27 cellular contexts compared by ENCODE assay signal in genomic region chr1:90407737-90408136, GRCh38.
"Had no signal": no experiment of that assay in that cellular context is flagged by ENCODE, and none has a peak within 500 bp of the region (broad histone marks: within the 10 kb centered on the region; RNA-seq: fewer than 3 reads in every experiment).

No MANE protein-coding gene starts in this region.

- H3K9me3 Mint-ChIP-seq: stimulated activated effector memory CD8-positive, alpha-beta T cell treated with anti-CD3 and anti-CD28 coated beads, Interleukin-12 subunit alpha, Interleukin-12 subunit beta, amount 100 ng/mL, for 72 hours; stimulated activated memory B cell treated with anti-CD40 and anti-IgM and Interleukin-4, amounts not matched to agents 10 μg/mL and 1 μg/mL and 100 μg/mL, for 72 hours; stimulated activated naive B cell treated with anti-CD40 and anti-IgM and Interleukin-4, amounts not matched to agents 10 μg/mL and 1 μg/mL and 100 μg/mL, for 72 hours; stimulated activated naive CD8-positive, alpha-beta T cell treated with anti-CD3 and anti-CD28 coated beads, Interleukin-15, amount 100 ng/mL, for 72 hours; type B pancreatic cell had no signal

- H3K4me1 Mint-ChIP-seq: stimulated activated effector memory CD8-positive, alpha-beta T cell treated with anti-CD3 and anti-CD28 coated beads, Interleukin-12 subunit alpha, Interleukin-12 subunit beta, amount 100 ng/mL, for 72 hours; stimulated activated memory B cell treated with anti-CD40 and anti-IgM and Interleukin-4, amounts not matched to agents 10 μg/mL and 1 μg/mL and 100 μg/mL, for 72 hours; stimulated activated naive B cell treated with anti-CD40 and anti-IgM and Interleukin-4, amounts not matched to agents 10 μg/mL and 1 μg/mL and 100 μg/mL, for 72 hours; stimulated activated naive CD8-positive, alpha-beta T cell treated with anti-CD3 and anti-CD28 coated beads, Interleukin-15, amount 100 ng/mL, for 72 hours had no signal

- H3K27ac ChIP-seq: stomach, suprapubic skin, testis, thoracic aorta, thyroid gland, tibial artery, tibial nerve, transverse colon, upper lobe of left lung, upper lobe of right lung, uterus, vagina had no signal

- H3K27me3 Mint-ChIP-seq: stimulated activated memory B cell treated with anti-CD40 and anti-IgM and Interleukin-4, amounts not matched to agents 10 μg/mL and 1 μg/mL and 100 μg/mL, for 72 hours; stimulated activated naive CD8-positive, alpha-beta T cell treated with anti-CD3 and anti-CD28 coated beads, Interleukin-15, amount 100 ng/mL, for 72 hours; stimulated activated naive CD8-positive, alpha-beta T cell treated with anti-CD3 and anti-CD28 coated beads, Interleukin-15, Interleukin-2, amounts not matched to agents 100 ng/mL and 50 ng/mL, for 24 hours had no signal

- DNase-seq: stimulated activated CD4-positive, alpha-beta T cell treated with anti-CD3 and anti-CD28 coated beads, Interleukin-2, amount 100 ng/mL, for 48 hours; stimulated activated CD4-positive, alpha-beta T cell treated with anti-CD3 and anti-CD28 coated beads, Interleukin-4, amount 100 ng/mL, for 1 hour; stimulated activated CD4-positive, alpha-beta T cell treated with anti-CD3 and anti-CD28 coated beads, Interleukin-4, amount 100 ng/mL, for 24 hours; stimulated activated CD4-positive, alpha-beta T cell treated with anti-CD3 and anti-CD28 coated beads, Interleukin-4, amount 100 ng/mL, for 4 hours; stimulated activated CD8-positive, alpha-beta memory T cell treated with anti-CD3 and anti-CD28 coated beads, Interleukin-4, amount 100 ng/mL, for 48 hours; stimulated activated naive B cell treated with anti-CD40 and anti-IgM and Interleukin-4, amounts not matched to agents 10 μg/mL and 1 μg/mL and 100 μg/mL, for 72 hours; stimulated activated naive CD4-positive, alpha-beta T cell; stimulated activated naive CD4-positive, alpha-beta T cell treated with Interleukin-2 at 50 U/mL for 16 hours; stimulated activated naive CD8-positive, alpha-beta T cell treated with anti-CD3 and anti-CD28 coated beads, Interleukin-15, amount 100 ng/mL, for 72 hours; stimulated activated naive CD8-positive, alpha-beta T cell treated with anti-CD3 and anti-CD28 coated beads, Interleukin-15, Interleukin-2, amounts not matched to agents 100 U/mL and 50 U/mL, for 24 hours; stomach; substantia nigra; testis; thyroid gland; tibial artery; transverse colon; upper lobe of left lung; upper lobe of right lung; uterus had no signal

- H3K27me3 ChIP-seq: stomach, suprapubic skin, testis, thyroid gland, tibial artery, tibial nerve, transverse colon, upper lobe of left lung, upper lobe of right lung, uterus, vagina had no signal

- H3K4me1 ChIP-seq: stomach, suprapubic skin, testis, tibial artery, tibial nerve, transverse colon, upper lobe of left lung, upper lobe of right lung, uterus, vagina had no signal

- H3K36me3 Mint-ChIP-seq: stimulated activated effector memory CD8-positive, alpha-beta T cell treated with anti-CD3 and anti-CD28 coated beads, Interleukin-12 subunit alpha, Interleukin-12 subunit beta, amount 100 ng/mL, for 72 hours; stimulated activated memory B cell treated with anti-CD40 and anti-IgM and Interleukin-4, amounts not matched to agents 10 μg/mL and 1 μg/mL and 100 μg/mL, for 72 hours; stimulated activated naive B cell treated with anti-CD40 and anti-IgM and Interleukin-4, amounts not matched to agents 10 μg/mL and 1 μg/mL and 100 μg/mL, for 72 hours; type B pancreatic cell had no signal

- H3K9me3 ChIP-seq: stomach, suprapubic skin, testis, thoracic aorta, thyroid gland, tibial artery, tibial nerve, transverse colon, upper lobe of left lung, upper lobe of right lung, uterus, vagina had no signal

- H3K4me3 ChIP-seq: stomach, suprapubic skin, testis, thoracic aorta, thyroid gland, tibial artery, tibial nerve, transverse colon, upper lobe of left lung, upper lobe of right lung, uterus, vagina had no signal

- H3K27ac Mint-ChIP-seq: stimulated activated effector memory CD8-positive, alpha-beta T cell treated with anti-CD3 and anti-CD28 coated beads, Interleukin-12 subunit alpha, Interleukin-12 subunit beta, amount 100 ng/mL, for 72 hours; stimulated activated memory B cell treated with anti-CD40 and anti-IgM and Interleukin-4, amounts not matched to agents 10 μg/mL and 1 μg/mL and 100 μg/mL, for 72 hours; stimulated activated naive B cell treated with anti-CD40 and anti-IgM and Interleukin-4, amounts not matched to agents 10 μg/mL and 1 μg/mL and 100 μg/mL, for 72 hours; stimulated activated naive CD8-positive, alpha-beta T cell treated with anti-CD3 and anti-CD28 coated beads, Interleukin-15, Interleukin-2, amounts not matched to agents 100 ng/mL and 50 ng/mL, for 24 hours; type B pancreatic cell had no signal

- ATAC-seq: stimulated activated effector memory CD8-positive, alpha-beta T cell treated with anti-CD3 and anti-CD28 coated beads, Interleukin-12 subunit alpha, Interleukin-12 subunit beta, amount 100 ng/mL, for 72 hours; stimulated activated memory B cell treated with anti-CD40 and anti-IgM and Interleukin-4, amounts not matched to agents 10 μg/mL and 1 μg/mL and 100 μg/mL, for 72 hours; stimulated activated naive B cell treated with anti-CD40 and anti-IgM and Interleukin-4, amounts not matched to agents 10 μg/mL and 1 μg/mL and 100 μg/mL, for 72 hours; stimulated activated naive CD8-positive, alpha-beta T cell treated with anti-CD3 and anti-CD28 coated beads, Interleukin-15, amount 100 ng/mL, for 72 hours; stimulated activated naive CD8-positive, alpha-beta T cell treated with anti-CD3 and anti-CD28 coated beads, Interleukin-15, Interleukin-2, amounts not matched to agents 100 U/mL and 50 U/mL, for 24 hours; upper lobe of right lung had no signal

- H3K4me3 Mint-ChIP-seq: stimulated activated effector memory CD8-positive, alpha-beta T cell treated with anti-CD3 and anti-CD28 coated beads, Interleukin-12 subunit alpha, Interleukin-12 subunit beta, amount 100 ng/mL, for 72 hours; stimulated activated memory B cell treated with anti-CD40 and anti-IgM and Interleukin-4, amounts not matched to agents 10 μg/mL and 1 μg/mL and 100 μg/mL, for 72 hours; stimulated activated naive B cell treated with anti-CD40 and anti-IgM and Interleukin-4, amounts not matched to agents 10 μg/mL and 1 μg/mL and 100 μg/mL, for 72 hours; stimulated activated naive CD8-positive, alpha-beta T cell treated with anti-CD3 and anti-CD28 coated beads, Interleukin-15, amount 100 ng/mL, for 72 hours; stimulated activated naive CD8-positive, alpha-beta T cell treated with anti-CD3 and anti-CD28 coated beads, Interleukin-15, Interleukin-2, amounts not matched to agents 100 ng/mL and 50 ng/mL, for 24 hours; type B pancreatic cell had no signal

- H3K36me3 ChIP-seq: stomach, suprapubic skin, thoracic aorta, thyroid gland, tibial artery, tibial nerve, transverse colon, upper lobe of left lung, upper lobe of right lung, uterus, vagina had no signal
